8 cellular contexts compared by ENCODE assay signal in genomic region chr14:72451081-72451972, GRCh38.
DNase-seq lines count a peak whose midpoint lies in the region; ATAC-seq, FAIRE-seq and TF ChIP-seq lines count a peak whose summit lies in the region.

No MANE protein-coding gene starts in this region.

- RAD21 ChIA-PET in GM12878 (lab: Charles Lee; ENCODE audit: unreplicated experiment) = interaction anchor here (0.6 to 2.2 kb wide), 10 partner anchors 11 to 596 kb away, joined by 3 to 23 read pairs (median 6); no protein-coding TSS in a partner anchor

- H3K4me2 ChIP-seq in GM12878 (ENCODE audit: control insufficient read depth, insufficient read depth) = peak overlapping the region; percentile 63

- intact Hi-C loops in GM12878 (cut with micrococcal nuclease; ENCODE audit: unreplicated experiment) = loop anchor here (1.0 kb wide), 1 partner anchor 25 kb away; no protein-coding TSS in a partner anchor

- H3K4me1 ChIP-seq in BE2C = no peaks in the 10 kb centered on the region
- peaks cover 27% of the 10 kb centered on the region for H3K4me1 ChIP-seq in GM12878 (ENCODE audit: control insufficient read depth, insufficient read depth, low read length)

- TF ChIP-seq CTCF in BE2C (IDR thresholded peaks at IDR 0.05; ENCODE audit: low read depth, low read length) = no peak
- TF ChIP-seq CTCF in GM12878 (IDR thresholded peaks at IDR 0.05 in 2 of 3, conservative IDR thresholded peaks at IDR 0.05 in 1 of 3; ENCODE audit: control insufficient read depth in 2 of 3, extremely low read depth in 1 of 3, insufficient read depth in 1 of 3, low read depth in 3 of 3, low read length in 3 of 3) = no peak
- TF ChIP-seq CTCF in retinal pigment epithelial cell (conservative IDR thresholded peaks at IDR 0.05; ENCODE audit: low read depth, low read length) = no peak

- in situ Hi-C loops in GM12878 (cut with MboI) = no loop called here

- H3K9me3 ChIP-seq in BE2C = no peaks in the 10 kb centered on the region
- H3K9me3 ChIP-seq in GM12878 (replicated peaks; ENCODE audit: control insufficient read depth, insufficient read depth, low read length) = no peaks in the 10 kb centered on the region

- SMC1A ChIA-PET in GM12878 (lab: Charles Lee; ENCODE audit: uncharacterized antibody, unreplicated experiment) = interaction anchor here (0.6 to 1.8 kb wide), 15 partner anchors 8 to 596 kb away, joined by 3 to 24 read pairs (median 4); no protein-coding TSS in a partner anchor

- no peaks in the 10 kb centered on the region for H3K79me2 ChIP-seq in GM12878 (ENCODE audit: control insufficient read depth, insufficient read depth, low read length)

- no peaks in the 10 kb centered on the region for H3K36me3 ChIP-seq in BE2C
- H3K36me3 ChIP-seq in GM12878 (ENCODE audit: control insufficient read depth in 2 of 2, insufficient read depth in 2 of 2, low read length in 1 of 2) = no peaks in the 10 kb centered on the region

- H3K4me3 ChIP-seq in BE2C (ENCODE audit: low read depth, low read length) (no peak overlapping the region), GM12878 (no peak overlapping the region), retinal pigment epithelial cell (ENCODE audit: low read length) (no peak overlapping the region)

- no peak; a peak in 1 of 4 replicates for TF ChIP-seq EP300 in GM12878 (IDR thresholded peaks at IDR 0.05; ENCODE audit: borderline replicate concordance in 1 of 2, control insufficient read depth in 1 of 2, low read depth in 2 of 2, low read length in 2 of 2)

- H4K20me1 ChIP-seq in GM12878 (ENCODE audit: control insufficient read depth, insufficient read depth) = no peaks in the 10 kb centered on the region

- no peak for TF ChIP-seq RAD21 in GM12878 (IDR thresholded peaks at IDR 0.05; ENCODE audit: insufficient read depth, low read depth, low read length)

- BruUV-seq in GM12878 (replicated peaks; lab: Mats Ljungman, UMichigan) = no TSS peak

- H3K27me3 ChIP-seq in BE2C = no peaks in the 10 kb centered on the region
- H3K27me3 ChIP-seq in GM12878 (replicated peaks in 1 of 2; ENCODE audit: control insufficient read depth in 2 of 2, insufficient read depth in 2 of 2, low read length in 1 of 2) = no peaks in the 10 kb centered on the region

- FAIRE-seq in GM12878 (lab: Jason Lieb, UNC) = peak; percentile 73

- CTCF ChIA-PET in GM12878 (lab: Yijun Ruan, JAX) = interaction anchor here (1.0 to 4.2 kb wide), 3 partner anchors 26 to 63 kb away, joined by 3 to 37 read pairs (median 6); no protein-coding TSS in a partner anchor

- TF ChIP-seq POLR2A in GM12878 (IDR thresholded peaks at IDR 0.05; ENCODE audit: low read depth, low read length) = no peak

- peak overlapping the region; percentile 63 for H3K27ac ChIP-seq in GM12878 (ENCODE audit: control insufficient read depth, insufficient read depth)

- ATAC-seq in GM21786 (IDR thresholded peaks at IDR 0.05; ENCODE audit: unreplicated experiment) (peak; percentile 71), GM12878 (peak; percentile 92)

- peak overlapping the region; percentile 51 for H3K9ac ChIP-seq in GM12878 (ENCODE audit: control insufficient read depth, insufficient read depth, low read length)

- POLR2A ChIA-PET in GM12878 (lab: Charles Lee) = interaction anchor here (0.6 to 2.3 kb wide), 2 partner anchors 26 to 550 kb away, joined by 3 to 11 read pairs; no protein-coding TSS in a partner anchor

- 2% methylated on average over 16 of the region's 16 CpGs for WGBS in GM12878 (ENCODE audit: insufficient coverage, insufficient replicate concordance, low lambda C conversion rate, missing lambda C conversion rate)

- peak overlapping the region; percentile 63 for H2AFZ ChIP-seq in GM12878 (ENCODE audit: control insufficient read depth, low read depth, low read length)

- DNase-seq in BE2C = peak; percentile 19
- DNase-seq in RPMI8226 = peak; percentile 73
- DNase-seq in GM12878 (ENCODE audit: low read depth, low spot score) = peak; percentile 84
- DNase-seq in retinal pigment epithelial cell (ENCODE audit: low read depth) = peak; percentile 80
- DNase-seq in amniotic stem cell (lab: John Stamatoyannopoulos, UW) = no peak
- DNase-seq in NCI-H1436 treated with DMSO at 0.1 percent for 48 hours (lab: John Stamatoyannopoulos, UW) = no peak
- DNase-seq in NCI-H2171 (lab: John Stamatoyannopoulos, UW) = no peak

TF ChIP-seq in GM12878, 131 proteins besides CTCF, POLR2A, EP300 and RAD21 (continues in another document):
- TF ChIP-seq TBL1XR1 (IDR thresholded peaks at IDR 0.05; ENCODE audit: low read depth, low read length) (peak; percentile 55; the same call in 1 of the 2 replicates), PBX3 (IDR thresholded peaks at IDR 0.05; ENCODE audit: insufficient replicate concordance, low read depth, low read length) (peak; percentile 80), BACH1 (IDR thresholded peaks at IDR 0.05; ENCODE audit: borderline replicate concordance) (no peak), YY1 (IDR thresholded peaks at IDR 0.05; ENCODE audit: low read depth, low read length) (peak; percentile 56; the same call in 1 of the 2 replicates), SMARCA5 (IDR thresholded peaks at IDR 0.05) (peak; percentile 57; the same call in 1 of the 2 replicates), SKIL (IDR thresholded peaks at IDR 0.05; ENCODE audit: low read depth, poor library complexity, severe bottlenecking) (peak; percentile 81), NKRF (conservative IDR thresholded peaks at IDR 0.05) (no peak), SREBF2 (IDR thresholded peaks at IDR 0.05; ENCODE audit: low read length) (no peak), CBX5 (IDR thresholded peaks at IDR 0.05; ENCODE audit: low read depth) (no peak), E2F8 (IDR thresholded peaks at IDR 0.05; ENCODE audit: low read depth, partially characterized antibody) (no peak)

Comparison
In these comparisons a context has a peak if more than half of its experiments do, and no peak if none do; other contexts are left out.
1. DNase-seq: peak in BE2C (single experiment), RPMI8226 (single experiment), GM12878 (single experiment) and retinal pigment epithelial cell (single experiment); none in amniotic stem cell (single experiment), NCI-H1436 treated with DMSO at 0.1 percent for 48 hours (single experiment) and NCI-H2171 (single experiment).